16 cellular contexts compared by ENCODE assay signal in genomic region chr7:131543298-131543697, GRCh38.
"Had no signal": no experiment of that assay in that cellular context is flagged by ENCODE, and none has a peak within 500 bp of the region (broad histone marks: within the 10 kb centered on the region; RNA-seq: fewer than 3 reads in every experiment).

No MANE protein-coding gene starts in this region.

- H3K9me3 ChIP-seq: colonic mucosa, gastroesophageal sphincter, lower lobe of right lung, transverse colon had no signal

- H3K36me3 ChIP-seq: colonic mucosa, gastroesophageal sphincter, lower lobe of right lung, transverse colon had no signal

- H3K27me3 ChIP-seq: colonic mucosa, gastroesophageal sphincter, hepatocyte, transverse colon had no signal

- ATAC-seq: activated CD4-positive, alpha-beta T cell treated with anti-CD3 and anti-CD28 coated beads for 36 hours; activated CD8-positive, alpha-beta T cell treated with anti-CD3 and anti-CD28 coated beads for 36 hours; gastroesophageal sphincter; lower lobe of right lung; stimulated activated effector memory CD8-positive, alpha-beta T cell treated with anti-CD3 and anti-CD28 coated beads, Interleukin-12 subunit alpha, Interleukin-12 subunit beta, amount 100 ng/mL, for 72 hours had no signal

- H3K27ac ChIP-seq: colonic mucosa, hepatocyte, parathyroid adenoma, VCaP had no signal

- H3K4me1 ChIP-seq: colonic mucosa, parathyroid adenoma had no signal

- H3K4me3 ChIP-seq: colonic mucosa, gastroesophageal sphincter, hepatocyte, lower lobe of right lung, smooth muscle cell, transverse colon had no signal

- DNase-seq: activated CD4-positive, alpha-beta T cell treated with anti-CD3 and anti-CD28 coated beads for 36 hours; activated CD8-positive, alpha-beta memory T cell treated with anti-CD3 and anti-CD28 coated beads, Interleukin-2, amount 50 U/mL, for 4 hours; activated CD8-positive, alpha-beta T cell treated with anti-CD3 and anti-CD28 coated beads for 36 hours; activated naive CD8-positive, alpha-beta T cell treated with anti-CD3 and anti-CD28 coated beads, Interleukin-2, amount 10 ng/mL, durations not matched to agents 7 days and 5 days; anterior cingulate cortex; colonic mucosa; lower lobe of right lung; midbrain; T1000; transverse colon had no signal
